In the genomic region with DNA sequence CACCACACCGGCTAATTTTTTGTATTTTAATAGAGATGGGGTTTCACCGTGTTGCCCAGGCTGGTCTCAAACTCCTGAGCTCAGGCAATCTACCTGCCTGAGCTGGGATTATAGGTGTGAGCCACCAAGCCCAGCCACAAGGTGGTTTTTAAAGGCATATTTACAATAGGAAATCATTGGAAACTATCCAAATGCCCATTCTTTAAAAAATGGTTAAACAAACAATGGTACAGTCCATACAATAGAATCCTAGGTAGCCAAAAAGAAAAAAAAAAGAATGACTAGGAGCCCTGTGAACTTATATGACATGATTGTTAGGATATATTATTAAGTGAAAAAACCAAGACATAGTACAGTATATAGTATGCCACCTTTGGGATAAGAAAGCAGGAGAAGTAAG, we compare ENCODE assay signal across 15 cellular contexts. TPM values are rescaled to one million over a fixed set of nuclear protein-coding genes. Genes with fewer than 3 reads are reported as not detected.
DNase-seq lines count a peak whose midpoint lies in the region; ATAC-seq and TF ChIP-seq lines count a peak whose summit lies in the region.
"Had no signal": no experiment of that assay in that cellular context is flagged by ENCODE, and none has a peak within 500 bp of the region (broad histone marks: within the 10 kb centered on the region; RNA-seq: fewer than 3 reads in every experiment).

No MANE protein-coding gene starts in this region.

- no peak for TF ChIP-seq POLR2A in stomach (IDR thresholded peaks at IDR 0.05)

- peaks cover 36% of the 10 kb centered on the region for H4K20me1 ChIP-seq in hepatocyte (ENCODE audit: insufficient read depth, poor library complexity, severe bottlenecking)

- H3K4me3 Mint-ChIP-seq in activated T-cell treated with anti-CD3 and anti-CD28 coated beads, Interleukin-2, amount 50 U/mL, for 72 hours: peak overlapping the region in 1 of 2 donors; percentile 23
- H3K4me3 Mint-ChIP-seq in activated T-cell treated with anti-CD3 and anti-CD28 coated beads, Interleukin-2, amount 50 U/mL, for 4 hours: no peak overlapping the region

- H3K27me3 ChIP-seq in stomach (no peaks in the 10 kb centered on the region), hepatocyte (no peaks in the 10 kb centered on the region)
- H3K27me3 ChIP-seq: Peyer's patch had no signal

- DNase-seq in activated T-cell treated with anti-CD3 and anti-CD28 coated beads, Interleukin-2, amount 50 U/mL, for 72 hours: no peak
- no peak for DNase-seq in activated T-cell treated with anti-CD3 and anti-CD28 coated beads, Interleukin-2, amount 50 U/mL, for 4 hours
- DNase-seq in NCI-H2081 treated with DMSO at 0.1 percent for 48 hours (lab: John Stamatoyannopoulos, UW) (peak; percentile 42), epithelial cell of prostate (ENCODE audit: low read depth, low spot score) (no peak), stomach (no peak), cortex of kidney (lab: John Stamatoyannopoulos, UW) (no peak), hepatocyte (ENCODE audit: low spot score) (no peak)
- DNase-seq: activated CD4-positive, alpha-beta T cell treated with anti-CD3 and anti-CD28 coated beads, Interleukin-2, amount 50 U/mL, for 48 hours; GDM1; head of caudate nucleus; NCI-H1048; NCI-H510A; Peyer's patch; small intestine had no signal

- TF ChIP-seq CTCF in stomach (IDR thresholded peaks at IDR 0.05): peak in 1 of 7 experiments; percentile 13
- no peak for TF ChIP-seq CTCF in hepatocyte (IDR thresholded peaks at IDR 0.05; ENCODE audit: poor library complexity)

- no peak for ATAC-seq in activated T-cell treated with anti-CD3 and anti-CD28 coated beads, Interleukin-2, amount 50 U/mL, for 72 hours (replicated peaks in 1 of 2)
- no peak for ATAC-seq in activated T-cell treated with anti-CD3 and anti-CD28 coated beads, Interleukin-2, amount 50 U/mL, for 4 hours
- no peak for ATAC-seq in GM18868 (IDR thresholded peaks at IDR 0.05; ENCODE audit: unreplicated experiment)

- no peak overlapping the region for H3K4me3 ChIP-seq in stomach
- no peak overlapping the region for H3K4me3 ChIP-seq in hepatocyte
- H3K4me3 ChIP-seq: Peyer's patch had no signal

- H3K4me1 ChIP-seq in stomach: peaks cover 22 to 72% (median 57%) of the 10 kb centered on the region in 4 donors
- peaks cover 29% of the 10 kb centered on the region for H3K4me1 ChIP-seq in hepatocyte (ENCODE audit: insufficient read depth)

- intact Hi-C loops in stomach (cut with DNase I; ENCODE audit: low total_unique reads): no loop called here

- peaks cover 97% of the 10 kb centered on the region for H3K79me2 ChIP-seq in hepatocyte

- H3K27ac Mint-ChIP-seq in activated T-cell treated with anti-CD3 and anti-CD28 coated beads, Interleukin-2, amount 50 U/mL, for 72 hours: peak overlapping the region; percentile 31

- TF ChIP-seq EP300 in stomach (IDR thresholded peaks at IDR 0.05): no peak

- H3K36me3 ChIP-seq in stomach (peaks cover 0 to 12% (median 6%) of the 10 kb centered on the region in 4 donors), hepatocyte (replicated peaks; ENCODE audit: insufficient read depth, low read depth) (no peaks in the 10 kb centered on the region)
- H3K36me3 ChIP-seq: Peyer's patch had no signal

- 33 to 70% (median 67%) methylated on average over 2 of the region's 2 CpGs for WGBS in stomach, 5 donors
- 94% methylated on average over 2 of the region's 2 CpGs for WGBS in hepatocyte (ENCODE audit: low lambda C conversion rate, missing lambda C conversion rate)

- peak overlapping the region; percentile 91 for H3K27ac ChIP-seq in epithelial cell of prostate
- peak overlapping the region in 4 of 5 donors; percentile 90 to 95 (median 92) for H3K27ac ChIP-seq in stomach
- no peak overlapping the region for H3K27ac ChIP-seq in hepatocyte

- H3K36me3 Mint-ChIP-seq in activated T-cell treated with anti-CD3 and anti-CD28 coated beads, Interleukin-2, amount 50 U/mL, for 72 hours (ENCODE audit: insufficient read depth in 2 of 2): peaks cover 0 to 13% of the 10 kb centered on the region in 2 donors
- H3K36me3 Mint-ChIP-seq in activated T-cell treated with anti-CD3 and anti-CD28 coated beads, Interleukin-2, amount 50 U/mL, for 4 hours (ENCODE audit: insufficient read depth): peaks cover 4% of the 10 kb centered on the region

- H2AFZ ChIP-seq in hepatocyte: no peak overlapping the region

- H3K9me3 ChIP-seq in stomach (no peaks in the 10 kb centered on the region), hepatocyte (ENCODE audit: low read depth) (no peaks in the 10 kb centered on the region)
- H3K9me3 ChIP-seq: Peyer's patch had no signal

- no peaks in the 10 kb centered on the region for H3K9me2 ChIP-seq in hepatocyte (replicated peaks; ENCODE audit: insufficient read depth)

- no peak overlapping the region for H3K4me2 ChIP-seq in hepatocyte

- peaks cover 58% of the 10 kb centered on the region for H3K4me1 Mint-ChIP-seq in activated T-cell treated with anti-CD3 and anti-CD28 coated beads, Interleukin-2, amount 50 U/mL, for 72 hours (ENCODE audit: low read depth)
- peaks cover 58% of the 10 kb centered on the region for H3K4me1 Mint-ChIP-seq in activated T-cell treated with anti-CD3 and anti-CD28 coated beads, Interleukin-2, amount 50 U/mL, for 4 hours (ENCODE audit: low read depth)

- no peaks in the 10 kb centered on the region for H3K9me3 Mint-ChIP-seq in activated T-cell treated with anti-CD3 and anti-CD28 coated beads, Interleukin-2, amount 50 U/mL, for 72 hours
- H3K9me3 Mint-ChIP-seq in activated T-cell treated with anti-CD3 and anti-CD28 coated beads, Interleukin-2, amount 50 U/mL, for 4 hours: no peaks in the 10 kb centered on the region

- H3K27me3 Mint-ChIP-seq in activated T-cell treated with anti-CD3 and anti-CD28 coated beads, Interleukin-2, amount 50 U/mL, for 72 hours (ENCODE audit: low read depth): no peaks in the 10 kb centered on the region
- H3K27me3 Mint-ChIP-seq in activated T-cell treated with anti-CD3 and anti-CD28 coated beads, Interleukin-2, amount 50 U/mL, for 4 hours (ENCODE audit: low read depth): no peaks in the 10 kb centered on the region

RNA-seq across cellular contexts. Expression of a gene that starts 5.3 kb away (rescaled TPM):
- 10 to 100 TPM; 34.1 to 65.5 TPM for total RNA-seq in activated T-cell treated with anti-CD3 and anti-CD28 coated beads, Interleukin-2, amount 50 U/mL, for 72 hours
- 10 to 100 TPM in 2 of 3 donors, 1 to 10 TPM in 1; 6.1 to 17.0 (median 12.1) TPM for total RNA-seq in activated T-cell treated with anti-CD3 and anti-CD28 coated beads, Interleukin-2, amount 50 U/mL, for 4 hours
- total RNA-seq in stomach (100 to 1,000 TPM in 2 of 5 donors, 10 to 100 TPM in 3; 38.5 to 353 (median 78.2) TPM), hepatocyte (60.6 and 64.0 TPM in 2 replicates)
- polyA plus RNA-seq in stomach (10 to 100 TPM in 1 of 3 donors, 1 to 10 TPM in 2; 4.4 to 23.6 (median 4.8) TPM), hepatocyte (30.7 and 34.5 TPM in 2 replicates)
